ENCODE assay signal across 11 cellular contexts in the genomic region with DNA sequence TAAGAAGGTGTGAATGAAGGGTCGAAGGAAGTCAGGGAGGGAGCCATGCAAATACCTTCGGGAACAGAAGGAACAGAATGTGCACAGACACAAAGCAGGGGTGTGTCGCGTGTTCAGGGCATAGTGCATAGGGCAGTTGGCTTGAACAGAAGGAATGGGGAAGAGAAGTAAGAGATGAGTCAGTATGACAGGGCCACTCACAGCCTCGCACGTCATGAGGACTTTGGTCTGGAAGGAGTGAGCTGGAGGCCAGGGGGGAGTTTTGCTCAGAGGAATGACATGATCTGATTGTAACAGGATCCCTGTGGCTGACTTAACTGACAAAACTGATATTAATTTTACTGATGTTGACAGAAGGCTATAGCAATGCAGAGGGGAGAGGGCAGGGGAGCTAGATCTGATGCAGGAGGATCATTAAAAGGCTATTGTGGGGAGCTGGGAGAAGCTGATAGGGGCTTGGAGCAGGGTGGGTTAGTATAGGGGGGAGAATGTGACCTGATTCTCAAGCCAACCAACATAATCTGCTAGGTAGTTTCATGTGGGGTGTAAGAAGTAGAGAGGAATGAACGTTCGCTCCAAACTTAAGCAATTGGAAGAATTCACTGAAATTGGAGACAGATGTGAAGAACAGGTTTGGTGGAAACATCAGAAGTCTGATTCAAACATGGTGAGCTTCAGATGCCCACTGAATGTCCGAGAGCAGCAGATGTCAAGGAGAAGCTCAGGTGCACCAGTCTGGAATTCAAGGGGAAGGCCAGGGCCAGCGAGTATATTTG.
DNase-seq lines count a peak whose midpoint lies in the region; ATAC-seq and TF ChIP-seq lines count a peak whose summit lies in the region.
"Had no signal": no experiment of that assay in that cellular context is flagged by ENCODE, and none has a peak within 500 bp of the region (broad histone marks: within the 10 kb centered on the region; RNA-seq: fewer than 3 reads in every experiment).

No MANE protein-coding gene starts in this region.

- intact Hi-C loops in CD8-positive, alpha-beta T cell (cut with DNase I, micrococcal nuclease) = loop anchor here in 1 of 2 experiments (10.0 kb wide), 1 partner anchor 120 kb away; no protein-coding TSS in a partner anchor

- POLR2A ChIA-PET in CD8-positive, alpha-beta T cell (lab: Charles Lee) = no interaction called here

- H3K36me3 ChIP-seq in CD8-positive, alpha-beta T cell (ENCODE audit: insufficient read depth, low read length) = no peaks in the 10 kb centered on the region
- H3K36me3 ChIP-seq: heart left ventricle had no signal

- TF ChIP-seq CTCF in retinal pigment epithelial cell (conservative IDR thresholded peaks at IDR 0.05; ENCODE audit: low read depth, low read length) = no peak
- no peak for TF ChIP-seq CTCF in CD8-positive, alpha-beta T cell (IDR thresholded peaks at IDR 0.05)

- peak; percentile 87 for DNase-seq in ELR (ENCODE audit: low read depth)
- DNase-seq in NOMO-1 treated with dmso at 0.1 percent for 144 hours (lab: John Stamatoyannopoulos, UW; ENCODE audit: unreplicated experiment) = peak; percentile 39
- DNase-seq in fibroblast of peridontal ligament (ENCODE audit: extremely low read depth) = peak; percentile 88
- peak; percentile 19 for DNase-seq in retinal pigment epithelial cell (ENCODE audit: low read depth)
- no peak for DNase-seq in NCI-H2196 treated with DMSO at 0.1 percent for 48 hours (lab: John Stamatoyannopoulos, UW; ENCODE audit: unreplicated experiment)
- no peak for DNase-seq in CD8-positive, alpha-beta T cell
- DNase-seq in activated T-cell treated with anti-CD3 and anti-CD28 coated beads, Interleukin-2, amount 50 U/mL, for 48 hours = no peak
- DNase-seq: GF-D8; heart left ventricle; stimulated activated naive CD4-positive, alpha-beta T cell treated with Interleukin-2 at 50 U/mL for 16 hours had no signal

- no peak overlapping the region for H3K27ac ChIP-seq in CD8-positive, alpha-beta T cell (ENCODE audit: low read depth, low read length)
- H3K27ac ChIP-seq: heart left ventricle had no signal

- H3K4me1 ChIP-seq in CD8-positive, alpha-beta T cell (ENCODE audit: insufficient read depth, low read length) = no peaks in the 10 kb centered on the region

- no peaks in the 10 kb centered on the region for H3K4me1 Mint-ChIP-seq in CD8-positive, alpha-beta T cell (ENCODE audit: low read depth)

- no peak overlapping the region for H3K4me3 ChIP-seq in retinal pigment epithelial cell (ENCODE audit: low read length)
- H3K4me3 ChIP-seq in CD8-positive, alpha-beta T cell (ENCODE audit: low read depth, low read length) = no peak overlapping the region
- H3K4me3 ChIP-seq: heart left ventricle had no signal

- CTCF ChIA-PET in CD8-positive, alpha-beta T cell (lab: Charles Lee) = interaction anchor here (1.0 to 3.9 kb wide), 4 partner anchors 374 to 676 kb away, joined by 3 to 16 read pairs (median 5); no protein-coding TSS in a partner anchor

- no peak for ATAC-seq in CD8-positive, alpha-beta T cell
- no peak for ATAC-seq in GM19324 (IDR thresholded peaks at IDR 0.05; ENCODE audit: low FRiP score, unreplicated experiment)

- no peak overlapping the region for H3K27ac Mint-ChIP-seq in CD8-positive, alpha-beta T cell

- no peaks in the 10 kb centered on the region for H3K9me3 Mint-ChIP-seq in CD8-positive, alpha-beta T cell

- no peaks in the 10 kb centered on the region for H3K9me3 ChIP-seq in CD8-positive, alpha-beta T cell (ENCODE audit: low read length)

- H3K36me3 Mint-ChIP-seq in CD8-positive, alpha-beta T cell = no peaks in the 10 kb centered on the region

- no peaks in the 10 kb centered on the region for H3K27me3 ChIP-seq in CD8-positive, alpha-beta T cell (ENCODE audit: insufficient read depth, low read length)
- H3K27me3 ChIP-seq: heart left ventricle had no signal

- no peaks in the 10 kb centered on the region for H3K27me3 Mint-ChIP-seq in CD8-positive, alpha-beta T cell (ENCODE audit: low read depth)

- H3K4me3 Mint-ChIP-seq in CD8-positive, alpha-beta T cell = no peak overlapping the region

Comparison
In these comparisons a context has a peak if more than half of its experiments do, and no peak if none do; other contexts are left out.
1. DNase-seq: peak in ELR (single experiment), NOMO-1 treated with dmso at 0.1 percent for 144 hours (single experiment), fibroblast of peridontal ligament (single experiment) and retinal pigment epithelial cell (single experiment); none in NCI-H2196 treated with DMSO at 0.1 percent for 48 hours (single experiment), CD8-positive, alpha-beta T cell (0 of 7) and activated T-cell treated with anti-CD3 and anti-CD28 coated beads, Interleukin-2, amount 50 U/mL, for 48 hours (0 of 2).